8 cellular contexts compared by ENCODE assay signal in the genomic region with DNA sequence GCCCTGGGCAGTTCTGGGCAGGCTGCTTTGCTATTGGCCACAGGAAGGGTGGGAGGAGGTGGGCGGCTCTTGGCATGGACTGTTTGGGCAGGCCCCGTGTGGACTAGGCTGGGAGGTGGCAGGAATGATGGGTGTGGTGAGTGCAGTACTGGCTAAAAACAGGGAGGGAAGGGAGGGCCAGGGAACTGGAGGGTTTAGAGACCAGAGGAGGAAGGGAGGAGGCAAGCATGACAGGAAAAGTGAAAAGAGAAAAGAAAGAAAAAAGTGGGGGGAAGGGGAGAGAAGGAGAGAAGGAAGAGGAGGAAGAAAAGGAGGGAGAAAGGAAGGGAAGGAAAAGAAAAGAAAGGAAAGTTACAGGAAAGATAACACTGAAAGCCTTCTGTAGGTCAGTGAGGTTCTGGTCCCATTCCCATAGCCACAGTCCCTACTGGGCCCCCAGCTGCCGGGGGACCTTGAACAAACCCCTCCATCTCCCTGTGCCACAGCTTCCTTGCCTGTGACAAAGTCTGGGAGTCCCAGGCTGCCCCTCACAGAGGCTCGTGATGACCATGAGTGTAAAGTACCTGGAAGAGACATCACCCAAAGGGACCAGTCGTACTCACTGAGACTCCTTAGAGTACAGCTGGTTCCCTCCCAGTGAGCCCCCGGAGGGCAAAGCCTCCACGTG. TPM values are rescaled to one million over a fixed set of nuclear protein-coding genes. Genes with fewer than 3 reads are reported as not detected.
DNase-seq lines count a peak whose midpoint lies in the region; ATAC-seq and TF ChIP-seq lines count a peak whose summit lies in the region.

No MANE protein-coding gene starts in this region.

- DNase-seq in D341Med (ENCODE audit: low spot score), result peak; percentile 53
- peak; percentile 81 for DNase-seq in NCI-H226
- DNase-seq in fibroblast of pulmonary artery (ENCODE audit: low read depth), result peak; percentile 33
- DNase-seq in mesenteric fat pad (ENCODE audit: low spot score), result no peak
- DNase-seq in putamen (ENCODE audit: low spot score), result no peak

- no peak overlapping the region for H3K4me3 ChIP-seq in fibroblast of pulmonary artery (replicated peaks; ENCODE audit: low read depth, low read length)
- H3K4me3 ChIP-seq in parathyroid adenoma (ENCODE audit: low read depth, low read length), result no peak overlapping the region

- H2AFZ ChIP-seq in parathyroid adenoma, result peak overlapping the region; percentile 81

- no peak overlapping the region for H3K4me2 ChIP-seq in parathyroid adenoma (ENCODE audit: low read length)

- no peaks in the 10 kb centered on the region for H3K36me3 ChIP-seq in parathyroid adenoma (ENCODE audit: control insufficient read depth, insufficient read depth, low read length)

- no peak for TF ChIP-seq CTCF in fibroblast of pulmonary artery (IDR thresholded peaks at IDR 0.05; ENCODE audit: low read length, missing control alignments)
- no peak for TF ChIP-seq CTCF in parathyroid adenoma (IDR thresholded peaks at IDR 0.05)

- no peaks in the 10 kb centered on the region for H3K27me3 ChIP-seq in parathyroid adenoma (ENCODE audit: control insufficient read depth, insufficient read depth, low read length)

- no peak overlapping the region for H3K9ac ChIP-seq in parathyroid adenoma

- no peaks in the 10 kb centered on the region for H3K4me1 ChIP-seq in parathyroid adenoma

- ATAC-seq in HG03097 (IDR thresholded peaks at IDR 0.05; ENCODE audit: low FRiP score, unreplicated experiment), result no peak
- ATAC-seq in HG03139 (IDR thresholded peaks at IDR 0.05; ENCODE audit: unreplicated experiment), result no peak

- H3K9me3 ChIP-seq in parathyroid adenoma (ENCODE audit: control insufficient read depth, low read length), result no peaks in the 10 kb centered on the region

- no peaks in the 10 kb centered on the region for H3K79me2 ChIP-seq in parathyroid adenoma

- H3K27ac ChIP-seq in parathyroid adenoma, result no peak overlapping the region

RNA-seq across cellular contexts. Expression of a gene that starts 1.1 kb away (rescaled TPM):
- 2.7 TPM for total RNA-seq in mesenteric fat pad

Comparison
In these comparisons a context has a peak if more than half of its experiments do, and no peak if none do; other contexts are left out.
1. DNase-seq: peak in D341Med (single experiment), NCI-H226 (single experiment) and fibroblast of pulmonary artery (single experiment); none in mesenteric fat pad (single experiment) and putamen (single experiment).